33 cellular contexts compared by ENCODE assay signal in the genomic region with DNA sequence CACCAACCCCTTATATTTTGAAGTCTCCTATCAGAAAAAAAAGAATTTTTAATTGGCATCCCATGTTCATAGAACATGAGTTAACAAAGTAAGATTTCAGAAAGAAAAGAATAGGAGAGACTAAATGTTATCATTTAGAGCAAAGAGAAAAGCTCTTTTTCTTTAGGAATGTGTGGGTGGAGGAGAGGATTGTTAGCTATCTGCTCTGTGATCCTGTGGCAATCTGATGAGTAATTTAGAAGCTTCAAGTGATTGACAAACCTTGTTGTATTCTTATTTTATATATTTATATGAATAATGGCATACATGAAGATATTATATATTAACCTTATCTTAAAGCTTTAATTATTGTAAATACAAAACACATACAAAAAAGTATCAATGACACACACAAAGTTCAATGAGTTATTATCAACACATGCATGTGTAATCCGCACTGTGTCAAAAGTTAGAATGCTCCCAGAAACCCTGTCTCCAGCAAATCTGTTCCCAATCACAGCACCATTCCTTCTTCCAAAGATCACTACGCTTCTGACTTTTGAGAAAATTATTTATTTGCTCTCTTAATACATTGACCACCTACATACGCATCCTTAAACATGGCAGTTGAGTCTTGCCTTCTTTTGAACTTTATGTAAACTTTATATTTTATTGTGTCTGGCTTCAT.
"Had no signal": no experiment of that assay in that cellular context is flagged by ENCODE, and none has a peak within 500 bp of the region (broad histone marks: within the 10 kb centered on the region; RNA-seq: fewer than 3 reads in every experiment).

No MANE protein-coding gene starts in this region.

- H3K9me3 Mint-ChIP-seq: activated CD4-positive, alpha-beta T cell treated with anti-CD3 and anti-CD28 coated beads, Interleukin-2, amount 10 ng/mL, durations not matched to agents 7 days and 5 days; dendritic cell treated with granulocyte-macrophage colony-stimulating factor and Interleukin-4, amounts not matched to agents 40 ng/mL and 50 ng/mL, for 4 days; endodermal cell; T-helper 1 cell treated with Interleukin-12 subunit alpha and Interleukin-12 subunit beta and Interleukin-4 antibody, amounts not matched to agents 30 μg/mL and 1 μg/mL, for 36 hours had no signal

- H3K36me3 Mint-ChIP-seq: activated naive CD8-positive, alpha-beta T cell; brain; T-cell had no signal

- H3K27ac ChIP-seq: breast epithelium, cardiac muscle cell, coronary artery, dorsolateral prefrontal cortex, gastroesophageal sphincter, heart right ventricle, hepatocyte had no signal

- H2AFZ ChIP-seq: hepatocyte had no signal

- H3K4me1 Mint-ChIP-seq: activated CD4-positive, alpha-beta memory T cell treated with anti-CD3 and anti-CD28 coated beads, Interleukin-2, amount 10 ng/mL, durations not matched to agents 7 days and 5 days; activated CD4-positive, alpha-beta T cell treated with anti-CD3 and anti-CD28 coated beads, Interleukin-2, amount 10 ng/mL, durations not matched to agents 7 days and 5 days; activated T-helper 17 cell treated with anti-CD3 and anti-CD28 coated beads, Interleukin-2, amount 50 U/mL, for 72 hours; endodermal cell; T-cell had no signal

- H3K4me3 ChIP-seq: breast epithelium, cardiac muscle cell, coronary artery, dorsolateral prefrontal cortex, gastroesophageal sphincter, heart right ventricle, hepatocyte had no signal

- H3K27me3 ChIP-seq: breast epithelium, cardiac muscle cell, gastroesophageal sphincter, heart right ventricle, hepatocyte had no signal

- H3K36me3 ChIP-seq: breast epithelium, cardiac muscle cell, gastroesophageal sphincter, heart right ventricle had no signal

- H3K9me3 ChIP-seq: breast epithelium, gastroesophageal sphincter, heart right ventricle had no signal

- H3K4me3 Mint-ChIP-seq: activated CD4-positive, alpha-beta memory T cell treated with anti-CD3 and anti-CD28 coated beads, Interleukin-2, amount 10 ng/mL, durations not matched to agents 7 days and 5 days; activated CD4-positive, alpha-beta T cell treated with anti-CD3 and anti-CD28 coated beads, Interleukin-2, amount 10 ng/mL, durations not matched to agents 7 days and 5 days; activated naive CD8-positive, alpha-beta T cell; activated T-cell treated with anti-CD3 and anti-CD28 coated beads, Interleukin-2, amount 50 U/mL, for 4 hours; activated T-helper 17 cell treated with anti-CD3 and anti-CD28 coated beads, Interleukin-2, amount 50 U/mL, for 72 hours; brain; dendritic cell treated with granulocyte-macrophage colony-stimulating factor and Interleukin-4, amounts not matched to agents 40 ng/mL and 50 ng/mL, for 4 days; endodermal cell; T-cell; T-helper 1 cell treated with Interleukin-12 subunit alpha and Interleukin-12 subunit beta and Interleukin-4 antibody, amounts not matched to agents 30 μg/mL and 1 μg/mL, for 36 hours had no signal

- H3K27me3 Mint-ChIP-seq: activated CD4-positive, alpha-beta memory T cell treated with anti-CD3 and anti-CD28 coated beads, Interleukin-2, amount 10 ng/mL, durations not matched to agents 7 days and 5 days; activated CD4-positive, alpha-beta T cell treated with anti-CD3 and anti-CD28 coated beads, Interleukin-2, amount 10 ng/mL, durations not matched to agents 7 days and 5 days; activated naive CD8-positive, alpha-beta T cell; activated T-helper 17 cell treated with anti-CD3 and anti-CD28 coated beads, Interleukin-2, amount 50 U/mL, for 72 hours; brain; dendritic cell treated with granulocyte-macrophage colony-stimulating factor and Interleukin-4, amounts not matched to agents 40 ng/mL and 50 ng/mL, for 4 days; T-cell had no signal

- DNase-seq: activated CD4-positive, alpha-beta memory T cell treated with anti-CD3 and anti-CD28 coated beads, Interleukin-2, amount 10 ng/mL, durations not matched to agents 7 days and 5 days; activated CD4-positive, alpha-beta T cell treated with anti-CD3 and anti-CD28 coated beads for 4 hours; activated CD4-positive, alpha-beta T cell treated with anti-CD3 and anti-CD28 coated beads, Interleukin-2, amount 10 ng/mL, durations not matched to agents 7 days and 5 days; activated CD4-positive, alpha-beta T cell treated with anti-CD3 and anti-CD28 coated beads, Interleukin-2, amount 50 U/mL, for 4 hours; activated CD4-positive, CD25-positive, alpha-beta regulatory T cell; activated CD4-positive, CD25-positive, alpha-beta regulatory T cell treated with anti-CD3 and anti-CD28 coated beads, Interleukin-2, amount 50 U/mL, for 72 hours; activated CD8-positive, alpha-beta memory T cell treated with anti-CD3 and anti-CD28 coated beads for 24 hours; activated effector memory CD4-positive, alpha-beta T cell treated with Interleukin-2 at 50 U/mL for 16 hours; activated gamma-delta T cell treated with Interleukin-2 at 50 U/mL for 16 hours; activated naive CD4-positive, alpha-beta T cell treated with anti-CD3 and anti-CD28 coated beads, Interleukin-2, amount 50 U/mL, for 16 hours; activated naive CD4-positive, alpha-beta T cell treated with Interleukin-2 at 50 U/mL for 16 hours; activated T-cell treated with anti-CD3 and anti-CD28 coated beads, Interleukin-2, amount 50 U/mL, for 4 hours; amygdala; aorta; central memory CD4-positive, alpha-beta T cell; cerebellar nuclear complex; dorsolateral prefrontal cortex; effector memory CD4-positive, alpha-beta T cell; endodermal cell; foreskin melanocyte; heart right ventricle; T-cell; T-helper 9 cell had no signal

- H3K4me1 ChIP-seq: breast epithelium, gastroesophageal sphincter, heart right ventricle had no signal

- H3K27ac Mint-ChIP-seq: activated CD4-positive, alpha-beta memory T cell treated with anti-CD3 and anti-CD28 coated beads, Interleukin-2, amount 10 ng/mL, durations not matched to agents 7 days and 5 days; activated CD4-positive, alpha-beta T cell treated with anti-CD3 and anti-CD28 coated beads, Interleukin-2, amount 10 ng/mL, durations not matched to agents 7 days and 5 days; activated naive CD8-positive, alpha-beta T cell; activated T-helper 17 cell treated with anti-CD3 and anti-CD28 coated beads, Interleukin-2, amount 50 U/mL, for 72 hours; brain; dendritic cell treated with granulocyte-macrophage colony-stimulating factor and Interleukin-4, amounts not matched to agents 40 ng/mL and 50 ng/mL, for 4 days; endodermal cell; T-cell; T-helper 1 cell treated with Interleukin-12 subunit alpha and Interleukin-12 subunit beta and Interleukin-4 antibody, amounts not matched to agents 30 μg/mL and 1 μg/mL, for 36 hours had no signal

- H3K4me2 ChIP-seq: hepatocyte had no signal

- H3K79me2 ChIP-seq: hepatocyte had no signal
